ENCODE assay signal across 10 cellular contexts in the genomic region with DNA sequence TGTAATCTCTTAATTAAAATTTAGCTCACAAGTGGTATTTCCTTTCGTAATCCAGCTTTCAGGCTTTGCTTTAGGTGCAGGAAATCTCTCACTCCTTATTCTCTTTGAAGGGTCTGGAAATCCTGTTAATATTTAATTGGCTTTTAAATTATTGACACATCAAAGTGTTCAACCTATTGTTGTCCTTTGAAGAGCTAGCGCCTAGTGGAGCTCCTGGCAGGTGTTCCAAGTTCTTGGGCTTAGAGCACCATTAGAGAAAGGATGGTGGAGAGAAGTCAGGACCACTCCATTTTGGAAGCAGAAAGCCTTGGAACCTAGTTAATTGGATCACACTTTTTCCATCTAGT.
DNase-seq lines count a peak whose midpoint lies in the region; ATAC-seq and TF ChIP-seq lines count a peak whose summit lies in the region.
"Had no signal": no experiment of that assay in that cellular context is flagged by ENCODE, and none has a peak within 500 bp of the region (broad histone marks: within the 10 kb centered on the region; RNA-seq: fewer than 3 reads in every experiment).

No MANE protein-coding gene starts in this region.

- BruUV-seq in IMR-90 (replicated peaks; lab: Mats Ljungman, UMichigan): no TSS peak

- in situ Hi-C loops in IMR-90 (cut with MboI; ENCODE audit: low sequenced_read_pairs): no loop called here

- no peaks in the 10 kb centered on the region for H3K79me2 ChIP-seq in fibroblast of lung (ENCODE audit: control insufficient read depth, insufficient read depth, low read length)

- POLR2A ChIA-PET in IMR-90 (lab: Charles Lee; ENCODE audit: unreplicated experiment): no interaction called here

- H3K36me3 Mint-ChIP-seq in stimulated activated memory B cell treated with anti-CD40 and anti-IgM and Interleukin-4, amounts not matched to agents 10 μg/mL and 1 μg/mL and 100 μg/mL, for 72 hours: peaks cover 6% of the 10 kb centered on the region

- no peak overlapping the region for H3K56ac ChIP-seq in IMR-90 (ENCODE audit: extremely low read depth, insufficient read depth, low read length)

- intact Hi-C loops in IMR-90 (cut with micrococcal nuclease): loop anchor here (5.0 kb wide), 3 partner anchors 75 to 195 kb away; a partner anchor contains a TSS

- peaks cover 38% of the 10 kb centered on the region for H3K4me1 ChIP-seq in IMR-90 (ENCODE audit: control insufficient read depth, insufficient read depth, low read length)
- peaks cover 35% of the 10 kb centered on the region for H3K4me1 ChIP-seq in fibroblast of lung (ENCODE audit: control insufficient read depth, extremely low read depth, insufficient read depth, low read length)

- no peaks in the 10 kb centered on the region for H3K9me3 Mint-ChIP-seq in stimulated activated memory B cell treated with anti-CD40 and anti-IgM and Interleukin-4, amounts not matched to agents 10 μg/mL and 1 μg/mL and 100 μg/mL, for 72 hours

- H3K4me3 ChIP-seq in IMR-90 (ENCODE audit: insufficient read depth, low read depth, low read length) (no peak overlapping the region), fibroblast of lung (replicated peaks in 1 of 4; ENCODE audit: control extremely low read depth in 1 of 4, insufficient read depth in 1 of 4, low read depth in 3 of 4, low read length in 4 of 4) (no peak overlapping the region)
- H3K4me3 ChIP-seq: pancreas had no signal

- H4K8ac ChIP-seq in IMR-90 (ENCODE audit: low read depth in 2 of 2, low read length in 2 of 2): peak overlapping the region; percentile 27 to 71; a peak in 2 of 4 replicates

- no peaks in the 10 kb centered on the region for H3K9me3 ChIP-seq in IMR-90 (ENCODE audit: control insufficient read depth, insufficient read depth, low read length)
- H3K9me3 ChIP-seq in fibroblast of lung (ENCODE audit: control insufficient read depth, insufficient read depth, low read depth, low read length): no peaks in the 10 kb centered on the region
- H3K9me3 ChIP-seq: pancreas had no signal

- H3K27ac Mint-ChIP-seq in stimulated activated memory B cell treated with anti-CD40 and anti-IgM and Interleukin-4, amounts not matched to agents 10 μg/mL and 1 μg/mL and 100 μg/mL, for 72 hours: peak overlapping the region; percentile 96

- H3K79me1 ChIP-seq in IMR-90 (ENCODE audit: low read depth in 1 of 2, low read length in 2 of 2): peaks cover 9 to 37% of the 10 kb centered on the region in 2 experiments; a peak in 3 of 4 replicates

- H3K23ac ChIP-seq in IMR-90 (ENCODE audit: low read depth, low read length): no peak overlapping the region

- peaks cover 11% of the 10 kb centered on the region; the same call in 1 of the 2 replicates for H4K20me1 ChIP-seq in IMR-90 (ENCODE audit: insufficient read depth, low read length)
- H4K20me1 ChIP-seq in fibroblast of lung (ENCODE audit: control insufficient read depth, extremely low read depth, insufficient read depth, low read length): no peaks in the 10 kb centered on the region

- peaks cover 27% of the 10 kb centered on the region for H3K9me1 ChIP-seq in IMR-90 (ENCODE audit: insufficient read depth, low read length)

- TF ChIP-seq RAD21 in IMR-90 (IDR thresholded peaks at IDR 0.05; ENCODE audit: low read length): no peak

- H3K36me3 ChIP-seq in IMR-90 (ENCODE audit: control insufficient read depth, insufficient read depth, low read length) (peaks cover 11% of the 10 kb centered on the region), fibroblast of lung (ENCODE audit: control insufficient read depth, insufficient read depth, low read length) (no peaks in the 10 kb centered on the region)
- H3K36me3 ChIP-seq: pancreas had no signal

- H2BK120ac ChIP-seq in IMR-90 (ENCODE audit: low read depth, low read length): peak overlapping the region; percentile 66

- H4K5ac ChIP-seq in IMR-90 (ENCODE audit: low read depth, low read length): peak overlapping the region; percentile 98

- no peak for TF ChIP-seq POLR2A in IMR-90 (IDR thresholded peaks at IDR 0.05; ENCODE audit: low read depth, low read length)

- no peak overlapping the region for H2AK9ac ChIP-seq in IMR-90 (replicated peaks; ENCODE audit: low read depth, low read length, poor library complexity)

- H2AK5ac ChIP-seq in IMR-90 (ENCODE audit: low read depth, low read length): peak overlapping the region; percentile 89

- H2BK15ac ChIP-seq in IMR-90 (ENCODE audit: low read depth, low read length): peak overlapping the region; percentile 84; the same call in 2 of the 3 replicates

- no peak overlapping the region for H3K4me3 Mint-ChIP-seq in stimulated activated memory B cell treated with anti-CD40 and anti-IgM and Interleukin-4, amounts not matched to agents 10 μg/mL and 1 μg/mL and 100 μg/mL, for 72 hours
- H3K4me3 Mint-ChIP-seq: activated naive CD8-positive, alpha-beta T cell treated with anti-CD3 and anti-CD28 coated beads, Interleukin-2, amount 50 U/mL, for 24 hours had no signal

- no CpG with 5 or more reads among the region's 2 CpGs for WGBS in IMR-90 (ENCODE audit: extremely low coverage in 2 of 2, insufficient read length in 1 of 2), 2 experiments

- no peak overlapping the region for H3K9ac ChIP-seq in IMR-90 (ENCODE audit: low read depth, low read length)
- no peak overlapping the region for H3K9ac ChIP-seq in fibroblast of lung (ENCODE audit: insufficient read depth, low read length)

- H4K91ac ChIP-seq in IMR-90 (ENCODE audit: insufficient read depth, low read depth, low read length): peak overlapping the region; percentile 60

- ATAC-seq in IMR-90 (ENCODE audit: low read depth) (no peak), HG03432 (IDR thresholded peaks at IDR 0.05; ENCODE audit: unreplicated experiment) (no peak), GM19023 (IDR thresholded peaks at IDR 0.05; ENCODE audit: unreplicated experiment) (no peak), GM18519 (IDR thresholded peaks at IDR 0.05; ENCODE audit: low FRiP score, unreplicated experiment) (no peak)
- no peak for ATAC-seq in stimulated activated memory B cell treated with anti-CD40 and anti-IgM and Interleukin-4, amounts not matched to agents 10 μg/mL and 1 μg/mL and 100 μg/mL, for 72 hours
- ATAC-seq: activated naive CD8-positive, alpha-beta T cell treated with anti-CD3 and anti-CD28 coated beads, Interleukin-2, amount 50 U/mL, for 24 hours had no signal

- peak overlapping the region; percentile 76 for H2BK5ac ChIP-seq in IMR-90 (ENCODE audit: low read depth, low read length, poor library complexity, severe bottlenecking)

- H3K14ac ChIP-seq in IMR-90 (replicated peaks; ENCODE audit: low read depth, low read length): peak overlapping the region; percentile 55

- H3K4me1 Mint-ChIP-seq in stimulated activated memory B cell treated with anti-CD40 and anti-IgM and Interleukin-4, amounts not matched to agents 10 μg/mL and 1 μg/mL and 100 μg/mL, for 72 hours: peaks cover 79% of the 10 kb centered on the region

- H3K18ac ChIP-seq in IMR-90 (ENCODE audit: low read depth, low read length): peak overlapping the region; percentile 95

- dilution Hi-C loops in IMR-90 (cut with HindIII; ENCODE audit: low sequenced_read_pairs, unreplicated experiment): no loop called here

- H3K4me2 ChIP-seq in IMR-90 (ENCODE audit: low read depth, low read length): no peak overlapping the region
- H3K4me2 ChIP-seq in fibroblast of lung (ENCODE audit: extremely low read depth, insufficient read depth, low read length): no peak overlapping the region

- no peak overlapping the region for H2AFZ ChIP-seq in IMR-90 (replicated peaks; ENCODE audit: low read length, poor library complexity)
- no peak overlapping the region for H2AFZ ChIP-seq in fibroblast of lung (ENCODE audit: low read length)

- no peaks in the 10 kb centered on the region for H3K27me3 Mint-ChIP-seq in stimulated activated memory B cell treated with anti-CD40 and anti-IgM and Interleukin-4, amounts not matched to agents 10 μg/mL and 1 μg/mL and 100 μg/mL, for 72 hours
- H3K27me3 Mint-ChIP-seq: activated naive CD8-positive, alpha-beta T cell treated with anti-CD3 and anti-CD28 coated beads, Interleukin-2, amount 50 U/mL, for 24 hours had no signal

- peak overlapping the region; percentile 70 for H2BK20ac ChIP-seq in IMR-90 (ENCODE audit: low read depth, low read length)

- DNase-seq in IMR-90 (no peak), NCI-H82 (lab: John Stamatoyannopoulos, UW) (peak; percentile 97), fibroblast of lung (ENCODE audit: low read depth in 2 of 2) (no peak), NOMO-1 treated with DMSO at 0.1 percent for 48 hours (lab: John Stamatoyannopoulos, UW; ENCODE audit: unreplicated experiment) (no peak)
- DNase-seq: activated naive CD8-positive, alpha-beta T cell treated with anti-CD3 and anti-CD28 coated beads, Interleukin-2, amount 50 U/mL, for 24 hours; pancreas had no signal

- CTCF ChIA-PET in IMR-90 (lab: Yijun Ruan, JAX): interaction anchor here (1.1 to 1.4 kb wide), 2 partner anchors 20 to 196 kb away, joined by 3 to 4 read pairs; no protein-coding TSS in a partner anchor

- H3K27ac ChIP-seq in IMR-90 (ENCODE audit: insufficient read depth, low read length) (peak overlapping the region; percentile 90), fibroblast of lung (ENCODE audit: insufficient read depth, low read length) (peak overlapping the region; percentile 78)

- H3K4ac ChIP-seq in IMR-90 (ENCODE audit: low read depth, low read length): peak overlapping the region; percentile 61

- TF ChIP-seq CTCF in IMR-90 (conservative IDR thresholded peaks at IDR 0.05; ENCODE audit: low read depth, low read length) (no peak), fibroblast of lung (conservative IDR thresholded peaks at IDR 0.05 in 1 of 2, IDR thresholded peaks at IDR 0.05 in 1 of 2; ENCODE audit: low read depth in 1 of 2, low read length in 2 of 2) (no peak)

- no peaks in the 10 kb centered on the region for H3K27me3 ChIP-seq in IMR-90 (ENCODE audit: control insufficient read depth, insufficient read depth, low read length)
- H3K27me3 ChIP-seq in fibroblast of lung (ENCODE audit: control insufficient read depth, insufficient read depth, low read length): no peaks in the 10 kb centered on the region
- H3K27me3 ChIP-seq: pancreas had no signal

TF ChIP-seq in IMR-90, 13 proteins besides CTCF, POLR2A, EP300 and RAD21:
- no peak for TF ChIP-seq FOS (IDR thresholded peaks at IDR 0.05; ENCODE audit: low read depth, low read length)
